ENCODE assay signal across 12 cellular contexts in the genomic region with DNA sequence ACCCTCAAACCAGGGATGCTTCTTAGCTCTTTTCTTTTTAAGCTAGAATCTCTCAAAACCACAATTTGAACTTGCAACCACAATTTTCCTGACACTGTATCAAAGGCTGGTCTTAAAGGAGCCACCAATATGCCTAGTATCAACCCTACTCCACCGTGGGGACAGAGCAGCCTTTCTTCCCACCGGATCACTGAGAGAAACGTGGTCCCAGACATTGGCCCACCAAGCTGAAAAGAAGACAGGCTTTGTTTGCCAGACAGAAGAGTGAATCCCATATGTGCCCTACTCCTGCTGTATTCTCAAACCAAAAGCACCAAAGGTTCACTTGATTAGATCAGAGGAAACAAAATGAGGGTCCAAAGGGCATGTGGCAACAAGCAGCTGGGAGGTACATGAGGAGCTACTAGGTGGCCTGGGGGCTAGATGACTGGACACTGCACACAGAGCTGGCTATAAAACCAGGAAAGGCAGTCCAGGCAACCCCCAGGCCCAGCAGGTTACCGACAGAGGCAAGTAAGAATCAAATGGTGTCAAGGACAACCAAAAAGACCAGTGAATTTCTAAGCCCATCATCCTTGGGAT. TPM values are rescaled to one million over a fixed set of nuclear protein-coding genes. Genes with fewer than 3 reads are reported as not detected.
DNase-seq lines count a peak whose midpoint lies in the region; ATAC-seq and TF ChIP-seq lines count a peak whose summit lies in the region.
"Had no signal": no experiment of that assay in that cellular context is flagged by ENCODE, and none has a peak within 500 bp of the region (broad histone marks: within the 10 kb centered on the region; RNA-seq: fewer than 3 reads in every experiment).

No MANE protein-coding gene starts in this region.

- no peak overlapping the region for H3K4me3 Mint-ChIP-seq in activated CD4-positive, alpha-beta T cell treated with anti-CD3 and anti-CD28 coated beads, Interleukin-2, amount 10 ng/mL, durations not matched to agents 24 days and 14 days
- no peak overlapping the region for H3K4me3 Mint-ChIP-seq in activated T-helper 17 cell treated with anti-CD3 and anti-CD28 coated beads, Interleukin-2, amount 50 U/mL, for 72 hours
- H3K4me3 Mint-ChIP-seq in stimulated activated naive B cell treated with anti-CD40 and anti-IgM and Interleukin-4, amounts not matched to agents 10 μg/mL and 1 μg/mL and 100 μg/mL, for 72 hours = no peak overlapping the region

- peaks cover 54% of the 10 kb centered on the region for H3K36me3 Mint-ChIP-seq in activated CD4-positive, alpha-beta T cell treated with anti-CD3 and anti-CD28 coated beads, Interleukin-2, amount 10 ng/mL, durations not matched to agents 24 days and 14 days (ENCODE audit: low read depth)
- H3K36me3 Mint-ChIP-seq in activated T-helper 17 cell treated with anti-CD3 and anti-CD28 coated beads, Interleukin-2, amount 50 U/mL, for 72 hours (ENCODE audit: low read depth) = no peaks in the 10 kb centered on the region
- H3K36me3 Mint-ChIP-seq in stimulated activated naive B cell treated with anti-CD40 and anti-IgM and Interleukin-4, amounts not matched to agents 10 μg/mL and 1 μg/mL and 100 μg/mL, for 72 hours = peaks cover 33 to 47% of the 10 kb centered on the region in 2 donors

- H3K4me1 Mint-ChIP-seq in activated CD4-positive, alpha-beta T cell treated with anti-CD3 and anti-CD28 coated beads, Interleukin-2, amount 10 ng/mL, durations not matched to agents 24 days and 14 days = peaks cover 26% of the 10 kb centered on the region
- H3K4me1 Mint-ChIP-seq in activated T-helper 17 cell treated with anti-CD3 and anti-CD28 coated beads, Interleukin-2, amount 50 U/mL, for 72 hours = peaks cover 17% of the 10 kb centered on the region
- peaks cover 19 to 30% of the 10 kb centered on the region in 2 donors for H3K4me1 Mint-ChIP-seq in stimulated activated naive B cell treated with anti-CD40 and anti-IgM and Interleukin-4, amounts not matched to agents 10 μg/mL and 1 μg/mL and 100 μg/mL, for 72 hours

- no peaks in the 10 kb centered on the region for H3K9me3 Mint-ChIP-seq in activated CD4-positive, alpha-beta T cell treated with anti-CD3 and anti-CD28 coated beads, Interleukin-2, amount 10 ng/mL, durations not matched to agents 24 days and 14 days
- no peaks in the 10 kb centered on the region for H3K9me3 Mint-ChIP-seq in activated T-helper 17 cell treated with anti-CD3 and anti-CD28 coated beads, Interleukin-2, amount 50 U/mL, for 72 hours
- H3K9me3 Mint-ChIP-seq in stimulated activated naive B cell treated with anti-CD40 and anti-IgM and Interleukin-4, amounts not matched to agents 10 μg/mL and 1 μg/mL and 100 μg/mL, for 72 hours = no peaks in the 10 kb centered on the region

- H3K27ac Mint-ChIP-seq in activated CD4-positive, alpha-beta T cell treated with anti-CD3 and anti-CD28 coated beads, Interleukin-2, amount 10 ng/mL, durations not matched to agents 24 days and 14 days = peak overlapping the region; percentile 67
- peak overlapping the region; percentile 10 for H3K27ac Mint-ChIP-seq in activated T-helper 17 cell treated with anti-CD3 and anti-CD28 coated beads, Interleukin-2, amount 50 U/mL, for 72 hours
- peak overlapping the region; percentile 10 for H3K27ac Mint-ChIP-seq in stimulated activated naive B cell treated with anti-CD40 and anti-IgM and Interleukin-4, amounts not matched to agents 10 μg/mL and 1 μg/mL and 100 μg/mL, for 72 hours

- ATAC-seq in activated T-helper 17 cell treated with anti-CD3 and anti-CD28 coated beads, Interleukin-2, amount 50 U/mL, for 72 hours (replicated peaks) = no peak
- peak; percentile 8 for ATAC-seq in left colon
- ATAC-seq in stimulated activated naive B cell treated with anti-CD40 and anti-IgM and Interleukin-4, amounts not matched to agents 10 μg/mL and 1 μg/mL and 100 μg/mL, for 72 hours (replicated peaks) = no peak
- no peak for ATAC-seq in SK-N-SH treated with all-trans-retinoic acid at 6 μM for 48 hours
- ATAC-seq in GM18873 (IDR thresholded peaks at IDR 0.05; ENCODE audit: low FRiP score, unreplicated experiment) = no peak

- H3K27me3 Mint-ChIP-seq in activated CD4-positive, alpha-beta T cell treated with anti-CD3 and anti-CD28 coated beads, Interleukin-2, amount 10 ng/mL, durations not matched to agents 24 days and 14 days = peaks cover 2% of the 10 kb centered on the region
- H3K27me3 Mint-ChIP-seq in activated T-helper 17 cell treated with anti-CD3 and anti-CD28 coated beads, Interleukin-2, amount 50 U/mL, for 72 hours = peaks cover 3% of the 10 kb centered on the region
- H3K27me3 Mint-ChIP-seq in stimulated activated naive B cell treated with anti-CD40 and anti-IgM and Interleukin-4, amounts not matched to agents 10 μg/mL and 1 μg/mL and 100 μg/mL, for 72 hours = no peaks in the 10 kb centered on the region

- DNase-seq in activated CD4-positive, alpha-beta T cell treated with anti-CD3 and anti-CD28 coated beads, Interleukin-2, amount 10 ng/mL, durations not matched to agents 24 days and 14 days = no peak
- no peak for DNase-seq in activated CD4-positive, alpha-beta T cell treated with anti-CD3 and anti-CD28 coated beads for 4 hours
- no peak for DNase-seq in left colon
- no peak for DNase-seq in stimulated activated naive B cell treated with anti-CD40 and anti-IgM and Interleukin-4, amounts not matched to agents 10 μg/mL and 1 μg/mL and 100 μg/mL, for 72 hours
- no peak for DNase-seq in GM03348 (ENCODE audit: low spot score)
- DNase-seq: activated CD4-positive, alpha-beta T cell treated with anti-CD3 and anti-CD28 coated beads for 48 hours; T-helper 1 cell; tibial artery had no signal

- intact Hi-C loops in activated CD4-positive, alpha-beta T cell treated with anti-CD3 and anti-CD28 coated beads, Interleukin-2, amount 10 ng/mL, durations not matched to agents 24 days and 14 days (cut with micrococcal nuclease) = no loop called here
- intact Hi-C loops in left colon (cut with DNase I, micrococcal nuclease) = no loop called here

TF ChIP-seq in SK-N-SH treated with all-trans-retinoic acid at 6 μM for 48 hours, 23 proteins besides CTCF, POLR2A, EP300 and RAD21 (continues in another document):
- TF ChIP-seq ZC3H10 (CRISPR knock-in tag; IDR thresholded peaks at IDR 0.05) (no peak), ZNF565 (CRISPR knock-in tag; conservative IDR thresholded peaks at IDR 0.05; ENCODE audit: low read depth) (no peak), ZNF8 (CRISPR knock-in tag; IDR thresholded peaks at IDR 0.05) (no peak), PPARA (CRISPR knock-in tag; IDR thresholded peaks at IDR 0.05; ENCODE audit: borderline replicate concordance) (no peak), BACH2 (CRISPR knock-in tag; IDR thresholded peaks at IDR 0.05; ENCODE audit: borderline replicate concordance) (no peak)
- TF ChIP-seq, protein P1, sequence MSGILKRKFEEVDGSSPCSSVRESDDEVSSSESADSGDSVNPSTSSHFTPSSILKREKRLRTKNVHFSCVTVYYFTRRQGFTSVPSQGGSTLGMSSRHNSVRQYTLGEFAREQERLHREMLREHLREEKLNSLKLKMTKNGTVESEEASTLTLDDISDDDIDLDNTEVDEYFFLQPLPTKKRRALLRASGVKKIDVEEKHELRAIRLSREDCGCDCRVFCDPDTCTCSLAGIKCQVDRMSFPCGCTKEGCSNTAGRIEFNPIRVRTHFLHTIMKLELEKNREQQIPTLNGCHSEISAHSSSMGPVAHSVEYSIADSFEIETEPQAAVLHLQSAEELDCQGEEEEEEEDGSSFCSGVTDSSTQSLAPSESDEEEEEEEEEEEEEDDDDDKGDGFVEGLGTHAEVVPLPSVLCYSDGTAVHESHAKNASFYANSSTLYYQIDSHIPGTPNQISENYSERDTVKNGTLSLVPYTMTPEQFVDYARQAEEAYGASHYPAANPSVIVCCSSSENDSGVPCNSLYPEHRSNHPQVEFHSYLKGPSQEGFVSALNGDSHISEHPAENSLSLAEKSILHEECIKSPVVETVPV (CRISPR knock-in tag; IDR thresholded peaks at IDR 0.05) = no peak
- TF ChIP-seq, protein P2, sequence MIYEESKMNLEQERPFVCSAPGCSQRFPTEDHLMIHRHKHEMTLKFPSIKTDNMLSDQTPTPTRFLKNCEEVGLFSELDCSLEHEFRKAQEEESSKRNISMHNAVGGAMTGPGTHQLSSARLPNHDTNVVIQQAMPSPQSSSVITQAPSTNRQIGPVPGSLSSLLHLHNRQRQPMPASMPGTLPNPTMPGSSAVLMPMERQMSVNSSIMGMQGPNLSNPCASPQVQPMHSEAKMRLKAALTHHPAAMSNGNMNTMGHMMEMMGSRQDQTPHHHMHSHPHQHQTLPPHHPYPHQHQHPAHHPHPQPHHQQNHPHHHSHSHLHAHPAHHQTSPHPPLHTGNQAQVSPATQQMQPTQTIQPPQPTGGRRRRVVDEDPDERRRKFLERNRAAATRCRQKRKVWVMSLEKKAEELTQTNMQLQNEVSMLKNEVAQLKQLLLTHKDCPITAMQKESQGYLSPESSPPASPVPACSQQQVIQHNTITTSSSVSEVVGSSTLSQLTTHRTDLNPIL (CRISPR knock-in tag; IDR thresholded peaks at IDR 0.05; ENCODE audit: low read depth) = no peak

RNA-seq across cellular contexts. Expression of a gene that starts 3.6 kb away (rescaled TPM):
- total RNA-seq in activated CD4-positive, alpha-beta T cell treated with anti-CD3 and anti-CD28 coated beads, Interleukin-2, amount 10 ng/mL, durations not matched to agents 24 days and 14 days = 10.6 and 12.4 TPM in 2 replicates
- 10 to 100 TPM in 1 of 2 donors, 1 to 10 TPM in 1; 8.6 to 11.1 TPM for total RNA-seq in activated T-helper 17 cell treated with anti-CD3 and anti-CD28 coated beads, Interleukin-2, amount 50 U/mL, for 72 hours
- under 1 TPM; 0.36 to 0.76 TPM for total RNA-seq in left colon

RNA-seq across cellular contexts. Expression of a gene that starts 34.2 kb away (rescaled TPM):
- 265 and 268 TPM in 2 replicates for total RNA-seq in activated CD4-positive, alpha-beta T cell treated with anti-CD3 and anti-CD28 coated beads, Interleukin-2, amount 10 ng/mL, durations not matched to agents 24 days and 14 days
- 100 to 1,000 TPM; 211 to 344 TPM for total RNA-seq in activated T-helper 17 cell treated with anti-CD3 and anti-CD28 coated beads, Interleukin-2, amount 50 U/mL, for 72 hours
- total RNA-seq in left colon = 100 to 1,000 TPM; 138 to 149 TPM

RNA-seq across cellular contexts. Expression of a gene that starts 34.3 kb away (rescaled TPM):
- 81.7 and 84.7 TPM in 2 replicates for total RNA-seq in activated CD4-positive, alpha-beta T cell treated with anti-CD3 and anti-CD28 coated beads, Interleukin-2, amount 10 ng/mL, durations not matched to agents 24 days and 14 days
- total RNA-seq in activated T-helper 17 cell treated with anti-CD3 and anti-CD28 coated beads, Interleukin-2, amount 50 U/mL, for 72 hours = 10 to 100 TPM; 32.6 to 32.9 TPM
- 10 to 100 TPM; 58.5 to 61.5 TPM for total RNA-seq in left colon

RNA-seq across cellular contexts. Expression of a gene that starts 57.8 kb away (rescaled TPM):
- total RNA-seq in activated CD4-positive, alpha-beta T cell treated with anti-CD3 and anti-CD28 coated beads, Interleukin-2, amount 10 ng/mL, durations not matched to agents 24 days and 14 days = not detected in 2 replicates
- total RNA-seq in activated T-helper 17 cell treated with anti-CD3 and anti-CD28 coated beads, Interleukin-2, amount 50 U/mL, for 72 hours = not detected
- under 1 TPM in 1 of 2 donors, not detected in 1; 0.22 TPM for total RNA-seq in left colon
- total RNA-seq: bronchial epithelial cell had no signal

Comparison
In these comparisons a context has a peak if more than half of its experiments do, and no peak if none do; other contexts are left out.
1. H3K27ac Mint-ChIP-seq: peak in every context shown above with its lines; median percentile 67 in activated CD4-positive, alpha-beta T cell treated with anti-CD3 and anti-CD28 coated beads, Interleukin-2, amount 10 ng/mL, durations not matched to agents 24 days and 14 days; 10 in activated T-helper 17 cell treated with anti-CD3 and anti-CD28 coated beads, Interleukin-2, amount 50 U/mL, for 72 hours; 10 in stimulated activated naive B cell treated with anti-CD40 and anti-IgM and Interleukin-4, amounts not matched to agents 10 μg/mL and 1 μg/mL and 100 μg/mL, for 72 hours.